ENCODE assay signal across 19 cellular contexts in the genomic region with DNA sequence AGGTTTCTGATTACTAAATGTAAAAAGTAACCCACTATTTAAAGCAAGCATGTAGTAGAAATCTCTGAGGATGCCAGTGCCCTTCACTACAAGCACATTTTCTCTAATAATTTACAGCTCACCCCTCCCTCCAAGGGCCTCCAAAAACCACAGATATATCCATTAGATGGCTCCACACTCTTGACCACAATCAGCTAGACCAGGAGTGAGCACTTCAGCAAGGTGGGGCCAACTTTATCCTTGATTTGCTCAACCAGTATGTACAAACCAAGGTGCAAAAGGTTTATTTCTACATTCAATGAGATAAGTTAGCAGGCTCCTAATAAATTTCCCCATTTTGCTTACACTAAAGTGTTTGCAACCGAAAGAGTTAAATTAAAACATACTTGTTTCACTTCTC.
"Had no signal": no experiment of that assay in that cellular context is flagged by ENCODE, and none has a peak within 500 bp of the region (broad histone marks: within the 10 kb centered on the region; RNA-seq: fewer than 3 reads in every experiment).

No MANE protein-coding gene starts in this region.

- DNase-seq: activated CD4-positive, alpha-beta T cell treated with anti-CD3 and anti-CD28 coated beads, Interleukin-2, amount 10 ng/mL, durations not matched to agents 7 days and 5 days; activated CD4-positive, CD25-positive, alpha-beta regulatory T cell; activated CD8-positive, alpha-beta T cell treated with anti-CD3 and anti-CD28 coated beads, Interleukin-2, amount 10 ng/mL, durations not matched to agents 7 days and 5 days; activated naive CD4-positive, alpha-beta T cell treated with anti-CD3 and anti-CD28 coated beads for 36 hours; activated T-cell treated with anti-CD3 and anti-CD28 coated beads, Interleukin-2, amount 50 U/mL, for 24 hours; anterior cingulate cortex; central memory CD4-positive, alpha-beta T cell; colonic mucosa; foreskin melanocyte; head of caudate nucleus; left ventricle myocardium inferior; mesendoderm; retina; stimulated activated naive B cell treated with anti-CD40 and anti-IgM and Interleukin-4, amounts not matched to agents 10 μg/mL and 1 μg/mL and 100 μg/mL, for 72 hours; T-helper 2 cell had no signal

- H3K9me3 Mint-ChIP-seq: activated CD4-positive, alpha-beta T cell treated with anti-CD3 and anti-CD28 coated beads, Interleukin-2, amount 10 ng/mL, durations not matched to agents 7 days and 5 days; activated naive CD4-positive, alpha-beta T cell treated with anti-CD3 and anti-CD28 coated beads for 36 hours; activated T-cell treated with anti-CD3 and anti-CD28 coated beads, Interleukin-2, amount 50 U/mL, for 24 hours; activated T-helper 2 cell treated with anti-CD3 and anti-CD28 coated beads, Interferon-gamma antibody, Interleukin-2, Interleukin-4, amounts not matched to agents 10 μg/mL and 5 μg/mL and 100 μg/mL, durations not matched to agents 14 hours and 24 hours and 36 hours; brain; nephron; stimulated activated naive B cell treated with anti-CD40 and anti-IgM and Interleukin-4, amounts not matched to agents 10 μg/mL and 1 μg/mL and 100 μg/mL, for 72 hours had no signal

- H3K36me3 ChIP-seq: colonic mucosa, thoracic aorta had no signal

- H3K4me3 ChIP-seq: colonic mucosa, left ventricle myocardium inferior, thoracic aorta had no signal

- H3K4me1 Mint-ChIP-seq: brain, nephron had no signal

- H3K9me3 ChIP-seq: colonic mucosa, left ventricle myocardium inferior, thoracic aorta had no signal

- H3K4me3 Mint-ChIP-seq: activated CD4-positive, alpha-beta T cell treated with anti-CD3 and anti-CD28 coated beads, Interleukin-2, amount 10 ng/mL, durations not matched to agents 7 days and 5 days; activated CD8-positive, alpha-beta T cell treated with anti-CD3 and anti-CD28 coated beads, Interleukin-2, amount 10 ng/mL, durations not matched to agents 7 days and 5 days; activated naive CD4-positive, alpha-beta T cell treated with anti-CD3 and anti-CD28 coated beads for 36 hours; activated T-cell treated with anti-CD3 and anti-CD28 coated beads, Interleukin-2, amount 50 U/mL, for 24 hours; brain; nephron; stimulated activated naive B cell treated with anti-CD40 and anti-IgM and Interleukin-4, amounts not matched to agents 10 μg/mL and 1 μg/mL and 100 μg/mL, for 72 hours had no signal

- H3K27ac ChIP-seq: colonic mucosa, left ventricle myocardium inferior, thoracic aorta had no signal

- H3K27ac Mint-ChIP-seq: activated CD4-positive, alpha-beta T cell treated with anti-CD3 and anti-CD28 coated beads, Interleukin-2, amount 10 ng/mL, durations not matched to agents 7 days and 5 days; activated CD8-positive, alpha-beta T cell treated with anti-CD3 and anti-CD28 coated beads, Interleukin-2, amount 10 ng/mL, durations not matched to agents 7 days and 5 days; activated naive CD4-positive, alpha-beta T cell treated with anti-CD3 and anti-CD28 coated beads for 36 hours; activated T-cell treated with anti-CD3 and anti-CD28 coated beads, Interleukin-2, amount 50 U/mL, for 24 hours; activated T-helper 2 cell treated with anti-CD3 and anti-CD28 coated beads, Interferon-gamma antibody, Interleukin-2, Interleukin-4, amounts not matched to agents 10 μg/mL and 5 μg/mL and 100 μg/mL, durations not matched to agents 14 hours and 24 hours and 36 hours; brain; nephron; stimulated activated naive B cell treated with anti-CD40 and anti-IgM and Interleukin-4, amounts not matched to agents 10 μg/mL and 1 μg/mL and 100 μg/mL, for 72 hours had no signal

- H3K27me3 ChIP-seq: colonic mucosa had no signal

- H3K27me3 Mint-ChIP-seq: activated CD4-positive, alpha-beta T cell treated with anti-CD3 and anti-CD28 coated beads, Interleukin-2, amount 10 ng/mL, durations not matched to agents 7 days and 5 days; activated T-cell treated with anti-CD3 and anti-CD28 coated beads, Interleukin-2, amount 50 U/mL, for 24 hours; brain; stimulated activated naive B cell treated with anti-CD40 and anti-IgM and Interleukin-4, amounts not matched to agents 10 μg/mL and 1 μg/mL and 100 μg/mL, for 72 hours had no signal

- ATAC-seq: activated CD8-positive, alpha-beta T cell treated with anti-CD3 and anti-CD28 coated beads, Interleukin-2, amount 10 ng/mL, durations not matched to agents 7 days and 5 days; stimulated activated naive B cell treated with anti-CD40 and anti-IgM and Interleukin-4, amounts not matched to agents 10 μg/mL and 1 μg/mL and 100 μg/mL, for 72 hours had no signal

- H3K4me1 ChIP-seq: colonic mucosa, left ventricle myocardium inferior had no signal
